Comparison of ENCODE assay signal across 8 cellular contexts in the genomic region with DNA sequence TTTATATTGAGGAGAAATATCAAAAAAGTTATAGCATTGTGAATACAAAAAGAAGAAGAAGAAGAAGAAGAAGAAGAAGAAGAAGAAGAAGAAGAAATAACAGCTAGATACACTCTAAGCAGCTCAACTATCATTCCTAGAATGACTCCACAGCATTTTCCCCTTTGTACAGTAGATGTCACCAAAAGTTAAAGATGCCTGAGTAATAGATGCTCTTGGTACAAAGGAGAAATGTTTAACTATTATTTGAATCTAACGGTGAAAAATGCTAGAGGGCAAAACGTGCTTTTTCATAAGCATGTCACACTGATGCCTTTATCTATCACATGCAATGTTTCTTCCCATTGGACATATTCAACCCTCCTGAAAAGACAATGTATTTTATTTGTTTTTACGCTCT.
DNase-seq lines count a peak whose midpoint lies in the region; ATAC-seq and TF ChIP-seq lines count a peak whose summit lies in the region.

No MANE protein-coding gene starts in this region.

- POLR2A ChIA-PET in activated CD4-positive, alpha-beta T cell treated with anti-CD3 and anti-CD28 coated beads, Interleukin-2, amount 10 ng/mL, durations not matched to agents 7 days and 5 days (lab: Charles Lee), result no interaction called here

- ATAC-seq in GM21737 (IDR thresholded peaks at IDR 0.05; ENCODE audit: unreplicated experiment), result no peak

- H3K36me3 Mint-ChIP-seq in osteocyte (ENCODE audit: unreplicated experiment), result no peaks in the 10 kb centered on the region
- no peaks in the 10 kb centered on the region for H3K36me3 Mint-ChIP-seq in activated CD4-positive, alpha-beta T cell treated with anti-CD3 and anti-CD28 coated beads, Interleukin-2, amount 10 ng/mL, durations not matched to agents 7 days and 5 days (ENCODE audit: low read depth)

- TF ChIP-seq CTCF in astrocyte of the spinal cord (IDR thresholded peaks at IDR 0.05; ENCODE audit: low read depth, low read length), result peak; percentile 50
- TF ChIP-seq CTCF in osteocyte (IDR thresholded peaks at IDR 0.05), result peak; percentile 44

- no peaks in the 10 kb centered on the region for H3K9me3 Mint-ChIP-seq in osteocyte (ENCODE audit: unreplicated experiment)
- no peaks in the 10 kb centered on the region for H3K9me3 Mint-ChIP-seq in activated CD4-positive, alpha-beta T cell treated with anti-CD3 and anti-CD28 coated beads, Interleukin-2, amount 10 ng/mL, durations not matched to agents 7 days and 5 days

- H3K4me3 ChIP-seq in astrocyte of the spinal cord (ENCODE audit: low read depth, low read length), result no peak overlapping the region

- H3K27ac Mint-ChIP-seq in osteocyte (ENCODE audit: unreplicated experiment), result no peak overlapping the region
- no peak overlapping the region for H3K27ac Mint-ChIP-seq in activated CD4-positive, alpha-beta T cell treated with anti-CD3 and anti-CD28 coated beads, Interleukin-2, amount 10 ng/mL, durations not matched to agents 7 days and 5 days

- DNase-seq in DMS 273 (lab: John Stamatoyannopoulos, UW; ENCODE audit: unreplicated experiment) (peak; percentile 22), DMS 273 treated with DMSO at 0.1 percent for 48 hours (lab: John Stamatoyannopoulos, UW) (no peak), HuH-7 (ENCODE audit: low spot score) (peak; percentile 23), astrocyte of the spinal cord (ENCODE audit: low read depth, low spot score) (peak; percentile 46), osteocyte (ENCODE audit: extremely low spot score, unreplicated experiment) (no peak), amygdala (lab: John Stamatoyannopoulos, UW) (no peak)
- no peak for DNase-seq in activated CD4-positive, alpha-beta T cell treated with anti-CD3 and anti-CD28 coated beads, Interleukin-2, amount 10 ng/mL, durations not matched to agents 7 days and 5 days

- no peak overlapping the region for H3K4me3 Mint-ChIP-seq in osteocyte (ENCODE audit: unreplicated experiment)
- H3K4me3 Mint-ChIP-seq in activated CD4-positive, alpha-beta T cell treated with anti-CD3 and anti-CD28 coated beads, Interleukin-2, amount 10 ng/mL, durations not matched to agents 7 days and 5 days, result no peak overlapping the region

- H3K4me1 Mint-ChIP-seq in osteocyte (ENCODE audit: unreplicated experiment), result no peaks in the 10 kb centered on the region
- H3K4me1 Mint-ChIP-seq in activated CD4-positive, alpha-beta T cell treated with anti-CD3 and anti-CD28 coated beads, Interleukin-2, amount 10 ng/mL, durations not matched to agents 7 days and 5 days, result no peaks in the 10 kb centered on the region

- CTCF ChIA-PET in activated CD4-positive, alpha-beta T cell treated with anti-CD3 and anti-CD28 coated beads, Interleukin-2, amount 10 ng/mL, durations not matched to agents 7 days and 5 days (lab: Charles Lee), result interaction anchor here (0.8 to 1.4 kb wide), 3 partner anchors 9 to 259 kb away, joined by 3 to 7 read pairs (median 3); no protein-coding TSS in a partner anchor

- H3K27me3 Mint-ChIP-seq in osteocyte (ENCODE audit: unreplicated experiment), result peaks cover 10% of the 10 kb centered on the region
- no peaks in the 10 kb centered on the region for H3K27me3 Mint-ChIP-seq in activated CD4-positive, alpha-beta T cell treated with anti-CD3 and anti-CD28 coated beads, Interleukin-2, amount 10 ng/mL, durations not matched to agents 7 days and 5 days

- in situ Hi-C loops in astrocyte of the spinal cord (cut with HindIII; ENCODE audit: low sequenced_read_pairs), result no loop called here

Comparison
In these comparisons a context has a peak if more than half of its experiments do, and no peak if none do; other contexts are left out.
1. DNase-seq: peak in DMS 273 (single experiment), HuH-7 (single experiment) and astrocyte of the spinal cord (single experiment); none in DMS 273 treated with DMSO at 0.1 percent for 48 hours (single experiment), osteocyte (single experiment), activated CD4-positive, alpha-beta T cell treated with anti-CD3 and anti-CD28 coated beads, Interleukin-2, amount 10 ng/mL, durations not matched to agents 7 days and 5 days (single experiment) and amygdala (0 of 56).